In the genomic region with DNA sequence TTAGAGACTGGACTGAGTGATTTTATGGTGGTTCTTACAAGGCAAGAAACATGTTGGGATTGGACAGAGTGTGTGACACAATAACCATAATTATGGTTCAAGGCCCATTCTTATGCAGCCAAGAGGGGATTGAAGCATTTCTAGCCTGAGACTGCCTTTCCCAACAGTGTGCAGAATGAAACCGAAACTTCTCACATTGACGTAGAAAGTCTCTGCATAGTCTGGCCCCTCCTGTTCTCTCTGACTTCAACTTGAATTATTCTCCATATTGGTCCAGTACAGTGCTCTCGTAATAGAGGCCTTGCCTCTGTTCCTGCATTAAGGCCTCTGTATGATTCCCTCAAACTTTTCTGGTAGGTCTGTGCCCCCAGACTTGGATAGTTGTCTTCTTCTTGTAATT, we compare ENCODE assay signal across 9 cellular contexts.
DNase-seq lines count a peak whose midpoint lies in the region; ATAC-seq lines count a peak whose summit lies in the region.
"Had no signal": no experiment of that assay in that cellular context is flagged by ENCODE, and none has a peak within 500 bp of the region (broad histone marks: within the 10 kb centered on the region; RNA-seq: fewer than 3 reads in every experiment).

No MANE protein-coding gene starts in this region.

- no peak overlapping the region for H2BK12ac ChIP-seq in mesenchymal stem cell (ENCODE audit: low read length in 2 of 2)

- intact Hi-C loops in left ventricle myocardium superior (cut with micrococcal nuclease), result no loop called here

- H3K23ac ChIP-seq in mesenchymal stem cell (ENCODE audit: low read length in 2 of 2), result no peak overlapping the region

- H3K9ac ChIP-seq in mesenchymal stem cell (ENCODE audit: low read length), result no peak overlapping the region

- no peak for DNase-seq in left ventricle myocardium superior
- no peak for DNase-seq in epidermal melanocyte (ENCODE audit: insufficient read length, low spot score)
- no peak for DNase-seq in mesenchymal stem cell
- no peak for DNase-seq in HuH-7.5 (ENCODE audit: low spot score)
- no peak for DNase-seq in cerebellar nuclear complex (lab: John Stamatoyannopoulos, UW)
- DNase-seq: trophoblast cell had no signal

- ATAC-seq in GM18511 (IDR thresholded peaks at IDR 0.05; ENCODE audit: unreplicated experiment) (peak; percentile 96), GM21526 (IDR thresholded peaks at IDR 0.05; ENCODE audit: low FRiP score, unreplicated experiment) (peak; percentile 99), HG03342 (IDR thresholded peaks at IDR 0.05; ENCODE audit: unreplicated experiment) (peak; percentile 94), left ventricle myocardium superior (peak; percentile 45)

- H2AK5ac ChIP-seq in mesenchymal stem cell (ENCODE audit: low read length, severe bottlenecking), result no peak overlapping the region

- H4K91ac ChIP-seq in mesenchymal stem cell (ENCODE audit: low read length), result no peak overlapping the region

- no peak overlapping the region for H3K4ac ChIP-seq in mesenchymal stem cell (ENCODE audit: low read depth in 1 of 2, low read length in 2 of 2)

- H3K27me3 ChIP-seq in mesenchymal stem cell (ENCODE audit: control insufficient read depth in 1 of 2, insufficient read depth in 1 of 2, low read length in 2 of 2), result no peaks in the 10 kb centered on the region

- H4K8ac ChIP-seq in mesenchymal stem cell (ENCODE audit: low read length), result no peak overlapping the region

- H3K9me3 ChIP-seq in mesenchymal stem cell (ENCODE audit: control insufficient read depth, low read length), result no peaks in the 10 kb centered on the region

- H2BK5ac ChIP-seq in mesenchymal stem cell (ENCODE audit: low read depth, low read length, poor library complexity, severe bottlenecking), result no peak overlapping the region

- no peak overlapping the region for H3K14ac ChIP-seq in mesenchymal stem cell (ENCODE audit: low read length in 2 of 2)

- H3K18ac ChIP-seq in mesenchymal stem cell (ENCODE audit: low read depth in 1 of 2, low read length in 2 of 2), result no peak overlapping the region

- no peak overlapping the region for H3K27ac ChIP-seq in mesenchymal stem cell (ENCODE audit: low read length, poor library complexity, severe bottlenecking)

- no peak overlapping the region for H3K4me3 ChIP-seq in mesenchymal stem cell (ENCODE audit: insufficient read depth in 1 of 2, low read depth in 1 of 2, low read length in 2 of 2)

- H3K4me1 ChIP-seq in mesenchymal stem cell (ENCODE audit: control insufficient read depth, insufficient read depth, low read depth, low read length), result peaks cover 1% of the 10 kb centered on the region

- H3K36me3 ChIP-seq in mesenchymal stem cell (ENCODE audit: control insufficient read depth in 1 of 2, insufficient read depth in 2 of 2, low read depth in 1 of 2, low read length in 2 of 2), result no peaks in the 10 kb centered on the region

- H2BK15ac ChIP-seq in mesenchymal stem cell (ENCODE audit: low read depth, poor library complexity, severe bottlenecking), result no peak overlapping the region

- H2BK120ac ChIP-seq in mesenchymal stem cell (ENCODE audit: low read depth, low read length), result no peak overlapping the region

- H3K4me2 ChIP-seq in mesenchymal stem cell (ENCODE audit: low read length, poor library complexity, severe bottlenecking), result no peak overlapping the region

- 94% methylated on average over 3 of the region's 3 CpGs for WGBS in mesenchymal stem cell

- no peaks in the 10 kb centered on the region for H3K79me1 ChIP-seq in mesenchymal stem cell (replicated peaks; ENCODE audit: low read length, poor library complexity, severe bottlenecking)

- no peak overlapping the region for H2AFZ ChIP-seq in mesenchymal stem cell (ENCODE audit: low read depth, low read length)

Comparison
In these comparisons a context has a peak if more than half of its experiments do, and no peak if none do; other contexts are left out.
1. ATAC-seq: peak in every context shown above with its lines; median percentile 99 in GM21526; 96 in GM18511; 94 in HG03342; 45 in left ventricle myocardium superior.